10 cellular contexts compared by ENCODE assay signal in the genomic region with DNA sequence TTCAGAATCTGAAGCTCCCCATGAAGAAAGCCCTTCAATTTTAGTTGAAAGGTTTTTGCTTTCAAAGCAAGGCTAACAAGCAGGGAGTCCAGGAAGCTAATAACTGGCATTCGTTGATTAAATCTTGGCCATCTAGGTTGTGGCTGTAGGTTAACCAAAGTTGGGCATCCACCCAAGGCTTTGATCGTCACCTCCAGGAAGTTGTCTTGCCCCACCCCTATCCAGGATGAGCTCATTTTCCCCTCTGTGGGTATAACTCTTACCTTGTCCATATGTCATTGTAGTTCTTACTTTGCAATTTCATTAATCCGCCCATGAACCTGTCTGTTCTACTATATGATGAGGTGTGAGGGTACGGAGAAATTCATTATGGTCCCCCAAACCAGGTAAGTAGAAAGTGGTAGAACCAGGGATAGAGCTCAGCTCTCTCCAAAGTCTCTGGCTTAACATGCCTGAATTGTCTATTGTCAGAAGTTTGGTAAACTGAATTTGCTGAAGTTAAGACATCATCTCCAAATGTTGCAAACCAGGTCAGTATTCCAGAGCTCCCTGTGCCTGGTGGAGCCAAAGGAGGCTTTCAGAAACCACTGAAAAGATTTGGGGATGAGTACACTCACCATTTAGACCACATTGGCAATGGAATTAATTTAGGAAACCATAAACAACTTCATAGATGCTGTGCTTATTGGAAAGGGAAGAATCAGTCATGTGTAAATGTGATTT.
DNase-seq lines count a peak whose midpoint lies in the region; ATAC-seq and TF ChIP-seq lines count a peak whose summit lies in the region.
"Had no signal": no experiment of that assay in that cellular context is flagged by ENCODE, and none has a peak within 500 bp of the region (broad histone marks: within the 10 kb centered on the region; RNA-seq: fewer than 3 reads in every experiment).

No MANE protein-coding gene starts in this region.

- H3K27ac ChIP-seq in upper lobe of right lung (no peak overlapping the region), tibial artery (no peak overlapping the region)
- H3K27ac ChIP-seq: prostate gland had no signal

- TF ChIP-seq CTCF in upper lobe of right lung (IDR thresholded peaks at IDR 0.05): no peak
- no peak for TF ChIP-seq CTCF in tibial artery (IDR thresholded peaks at IDR 0.05)

- DNase-seq in activated gamma-delta T cell treated with Interleukin-2 at 50 U/mL for 16 hours: peak; percentile 66
- no peak for DNase-seq in activated gamma-delta T cell (lab: John Stamatoyannopoulos, UW)
- DNase-seq in activated T-cell treated with anti-CD3 and anti-CD28 coated beads, Interleukin-2, amount 50 U/mL, for 48 hours: peak; percentile 57 to 67
- DNase-seq in kidney glomerular epithelial cell (lab: John Stamatoyannopoulos, UW): peak; percentile 33
- DNase-seq in upper lobe of right lung: no peak
- DNase-seq in left ventricle myocardium superior: no peak
- no peak for DNase-seq in nucleus accumbens (lab: John Stamatoyannopoulos, UW)
- no peak for DNase-seq in tibial artery
- DNase-seq: NCI-H1694 had no signal

- intact Hi-C loops in upper lobe of right lung (cut with DNase I): no loop called here
- intact Hi-C loops in left ventricle myocardium superior (cut with micrococcal nuclease): loop anchor here (5.0 to 10.0 kb wide), 2 partner anchors 241 to 309 kb away; no protein-coding TSS in a partner anchor
- intact Hi-C loops in tibial artery (cut with DNase I; ENCODE audit: low total_unique reads): no loop called here

- H3K36me3 ChIP-seq in upper lobe of right lung: no peaks in the 10 kb centered on the region
- peaks cover 2 to 6% (median 5%) of the 10 kb centered on the region in 3 donors for H3K36me3 ChIP-seq in tibial artery
- H3K36me3 ChIP-seq: prostate gland had no signal

- no peaks in the 10 kb centered on the region for H3K27me3 ChIP-seq in upper lobe of right lung
- H3K27me3 ChIP-seq in tibial artery: no peaks in the 10 kb centered on the region

- no peaks in the 10 kb centered on the region for H3K9me3 ChIP-seq in upper lobe of right lung
- no peaks in the 10 kb centered on the region for H3K9me3 ChIP-seq in tibial artery
- H3K9me3 ChIP-seq: prostate gland had no signal

- peak; percentile 16 for ATAC-seq in upper lobe of right lung
- ATAC-seq in left ventricle myocardium superior: no peak

- peaks cover 18% of the 10 kb centered on the region for H3K4me1 ChIP-seq in upper lobe of right lung
- peaks cover 0 to 10% (median 3%) of the 10 kb centered on the region in 4 donors for H3K4me1 ChIP-seq in tibial artery
- H3K4me1 ChIP-seq: prostate gland had no signal

- H3K4me3 ChIP-seq in upper lobe of right lung (no peak overlapping the region), tibial artery (no peak overlapping the region)
- H3K4me3 ChIP-seq: prostate gland had no signal

Comparison
In these comparisons a context has a peak if more than half of its experiments do, and no peak if none do; other contexts are left out.
1. DNase-seq: peak in activated gamma-delta T cell treated with Interleukin-2 at 50 U/mL for 16 hours (single experiment), activated T-cell treated with anti-CD3 and anti-CD28 coated beads, Interleukin-2, amount 50 U/mL, for 48 hours (2 of 2) and kidney glomerular epithelial cell (single experiment); none in activated gamma-delta T cell (single experiment), upper lobe of right lung (single experiment), left ventricle myocardium superior (single experiment), nucleus accumbens (0 of 56) and tibial artery (0 of 2).